Comparison of ENCODE assay signal across 15 cellular contexts in genomic region chr7:824664-825063, GRCh38. TPM values are rescaled to one million over a fixed set of nuclear protein-coding genes. Genes with fewer than 3 reads are reported as not detected.
DNase-seq lines count a peak whose midpoint lies in the region; ATAC-seq and TF ChIP-seq lines count a peak whose summit lies in the region.
"Had no signal": no experiment of that assay in that cellular context is flagged by ENCODE, and none has a peak within 500 bp of the region (broad histone marks: within the 10 kb centered on the region; RNA-seq: fewer than 3 reads in every experiment).

No MANE protein-coding gene starts in this region.

- H3K27ac Mint-ChIP-seq in activated CD4-positive, alpha-beta T cell treated with anti-CD3 and anti-CD28 coated beads, Interleukin-2, amount 10 ng/mL, durations not matched to agents 7 days and 5 days: no peak overlapping the region
- H3K27ac Mint-ChIP-seq: activated B cell treated with CpG ODN at 0.5 μM for 24 hours, natural killer cell had no signal

- H3K27me3 Mint-ChIP-seq in activated CD4-positive, alpha-beta T cell treated with anti-CD3 and anti-CD28 coated beads, Interleukin-2, amount 10 ng/mL, durations not matched to agents 7 days and 5 days: no peaks in the 10 kb centered on the region
- H3K27me3 Mint-ChIP-seq: activated B cell treated with CpG ODN at 0.5 μM for 24 hours had no signal

- peaks cover 46% of the 10 kb centered on the region for H3K4me1 Mint-ChIP-seq in activated CD4-positive, alpha-beta T cell treated with anti-CD3 and anti-CD28 coated beads, Interleukin-2, amount 10 ng/mL, durations not matched to agents 7 days and 5 days

- no peaks in the 10 kb centered on the region for H3K27me3 ChIP-seq in left ventricle myocardium inferior (ENCODE audit: low read depth)
- no peaks in the 10 kb centered on the region for H3K27me3 ChIP-seq in sigmoid colon
- H3K27me3 ChIP-seq in WERI-Rb-1 (ENCODE audit: insufficient read depth, low read depth, severe bottlenecking): no peaks in the 10 kb centered on the region

- H3K9me3 Mint-ChIP-seq in activated CD4-positive, alpha-beta T cell treated with anti-CD3 and anti-CD28 coated beads, Interleukin-2, amount 10 ng/mL, durations not matched to agents 7 days and 5 days: no peaks in the 10 kb centered on the region
- H3K9me3 Mint-ChIP-seq: activated B cell treated with CpG ODN at 0.5 μM for 24 hours, natural killer cell had no signal

- POLR2A ChIA-PET in activated CD4-positive, alpha-beta T cell treated with anti-CD3 and anti-CD28 coated beads, Interleukin-2, amount 10 ng/mL, durations not matched to agents 7 days and 5 days (lab: Charles Lee): no interaction called here

- TF ChIP-seq EP300 in sigmoid colon (IDR thresholded peaks at IDR 0.05): no peak

- H3K36me3 ChIP-seq in left ventricle myocardium inferior (no peaks in the 10 kb centered on the region), sigmoid colon (no peaks in the 10 kb centered on the region), WERI-Rb-1 (peaks cover 26% of the 10 kb centered on the region)

- peaks cover 22% of the 10 kb centered on the region for H3K36me3 Mint-ChIP-seq in activated CD4-positive, alpha-beta T cell treated with anti-CD3 and anti-CD28 coated beads, Interleukin-2, amount 10 ng/mL, durations not matched to agents 7 days and 5 days (ENCODE audit: low read depth)
- H3K36me3 Mint-ChIP-seq: natural killer cell had no signal

- DNase-seq in AG10803 (ENCODE audit: low read depth) (peak; percentile 31), left ventricle myocardium inferior (no peak), sigmoid colon (peak; percentile 61), NCI-H2029 (lab: John Stamatoyannopoulos, UW) (no peak), WERI-Rb-1 (no peak)
- DNase-seq in activated CD4-positive, alpha-beta T cell treated with anti-CD3 and anti-CD28 coated beads, Interleukin-2, amount 10 ng/mL, durations not matched to agents 7 days and 5 days: no peak
- DNase-seq: activated B cell treated with CpG ODN at 0.5 μM for 24 hours; activated effector memory CD4-positive, alpha-beta T cell treated with anti-CD3 and anti-CD28 coated beads, Interleukin-2, amount 50 U/mL, for 16 hours; natural killer cell; NCI-H2081 treated with DMSO at 0.1 percent for 48 hours; NCI-H774; stimulated activated CD4-positive, alpha-beta T cell treated with anti-CD3 and anti-CD28 coated beads, Interleukin-2, amount 100 ng/mL, for 48 hours had no signal

- H3K4me1 ChIP-seq in left ventricle myocardium inferior (peaks cover 99% of the 10 kb centered on the region), sigmoid colon (peaks cover 0 to 87% (median 74%) of the 10 kb centered on the region in 4 donors)

- peak overlapping the region; percentile 41 for H3K4me3 ChIP-seq in AG10803 (ENCODE audit: low read length)
- H3K4me3 ChIP-seq in left ventricle myocardium inferior: peak overlapping the region; percentile 20
- H3K4me3 ChIP-seq in sigmoid colon: no peak overlapping the region
- no peak overlapping the region for H3K4me3 ChIP-seq in WERI-Rb-1 (ENCODE audit: low read depth, low read length)

- WGBS in sigmoid colon, 2 donors: 81 to 87% methylated on average over 11 of the region's 11 CpGs

- TF ChIP-seq CTCF in AG10803 (conservative IDR thresholded peaks at IDR 0.05; ENCODE audit: low read length) (no peak), VCaP (conservative IDR thresholded peaks at IDR 0.05) (no peak), left ventricle myocardium inferior (IDR thresholded peaks at IDR 0.05; ENCODE audit: borderline replicate concordance) (no peak), sigmoid colon (IDR thresholded peaks at IDR 0.05) (no peak), WERI-Rb-1 (IDR thresholded peaks at IDR 0.05; ENCODE audit: low read depth, low read length) (no peak)

- CTCF ChIA-PET in activated CD4-positive, alpha-beta T cell treated with anti-CD3 and anti-CD28 coated beads, Interleukin-2, amount 10 ng/mL, durations not matched to agents 7 days and 5 days (lab: Charles Lee): no interaction called here

- no peak for ATAC-seq in HG03439 (IDR thresholded peaks at IDR 0.05; ENCODE audit: unreplicated experiment)
- ATAC-seq: esophagus mucosa, natural killer cell had no signal

- no peak overlapping the region for H3K4me3 Mint-ChIP-seq in activated CD4-positive, alpha-beta T cell treated with anti-CD3 and anti-CD28 coated beads, Interleukin-2, amount 10 ng/mL, durations not matched to agents 7 days and 5 days
- H3K4me3 Mint-ChIP-seq: activated B cell treated with CpG ODN at 0.5 μM for 24 hours, natural killer cell had no signal

- H3K27ac ChIP-seq in VCaP (peak overlapping the region; percentile 53; the same call in 1 of the 2 replicates), left ventricle myocardium inferior (replicated peaks) (peak overlapping the region; percentile 95), sigmoid colon (peak overlapping the region; percentile 54 to 92 (median 76)), WERI-Rb-1 (no peak overlapping the region)

- H3K9me3 ChIP-seq in left ventricle myocardium inferior (replicated peaks) (no peaks in the 10 kb centered on the region), sigmoid colon (no peaks in the 10 kb centered on the region), WERI-Rb-1 (ENCODE audit: severe bottlenecking) (no peaks in the 10 kb centered on the region)

- no peak for TF ChIP-seq POLR2A in sigmoid colon (IDR thresholded peaks at IDR 0.05)

- intact Hi-C loops in left ventricle myocardium inferior (cut with micrococcal nuclease): no loop called here
- intact Hi-C loops in sigmoid colon (cut with DNase I): loop anchor here (5.0 kb wide), 1 partner anchor 37 kb away; no protein-coding TSS in a partner anchor

RNA-seq across cellular contexts. Expression of gene SUN1, which starts 7.6 kb away (rescaled TPM):
- total RNA-seq in left ventricle myocardium inferior (183 TPM), sigmoid colon (100 to 1,000 TPM; 108 to 130 (median 119) TPM)
- polyA plus RNA-seq in sigmoid colon: 10 to 100 TPM; 23.4 to 71.0 (median 30.1) TPM
- 10 to 100 TPM; 76.8 to 78.5 TPM for total RNA-seq in activated CD4-positive, alpha-beta T cell treated with anti-CD3 and anti-CD28 coated beads, Interleukin-2, amount 10 ng/mL, durations not matched to agents 7 days and 5 days

RNA-seq across cellular contexts. Expression of gene GET4, which starts 51.7 kb away (rescaled TPM):
- total RNA-seq in left ventricle myocardium inferior: 22.9 TPM
- 10 to 100 TPM; 20.3 to 32.4 (median 25.4) TPM for total RNA-seq in sigmoid colon
- polyA plus RNA-seq in sigmoid colon: 10 to 100 TPM; 25.8 to 51.4 (median 31.2) TPM
- 10 to 100 TPM; 32.1 to 36.3 TPM for total RNA-seq in activated CD4-positive, alpha-beta T cell treated with anti-CD3 and anti-CD28 coated beads, Interleukin-2, amount 10 ng/mL, durations not matched to agents 7 days and 5 days

Comparison
In these comparisons a context has a peak if more than half of its experiments do, and no peak if none do; other contexts are left out.
1. DNase-seq: peak in AG10803 (single experiment) and sigmoid colon (single experiment); none in left ventricle myocardium inferior (single experiment), NCI-H2029 (single experiment), WERI-Rb-1 (single experiment) and activated CD4-positive, alpha-beta T cell treated with anti-CD3 and anti-CD28 coated beads, Interleukin-2, amount 10 ng/mL, durations not matched to agents 7 days and 5 days (single experiment).
2. H3K4me3 ChIP-seq: peak in AG10803 (single experiment) and left ventricle myocardium inferior (single experiment); none in sigmoid colon (0 of 4) and WERI-Rb-1 (single experiment).